ENCODE assay signal across 11 cellular contexts in the genomic region with DNA sequence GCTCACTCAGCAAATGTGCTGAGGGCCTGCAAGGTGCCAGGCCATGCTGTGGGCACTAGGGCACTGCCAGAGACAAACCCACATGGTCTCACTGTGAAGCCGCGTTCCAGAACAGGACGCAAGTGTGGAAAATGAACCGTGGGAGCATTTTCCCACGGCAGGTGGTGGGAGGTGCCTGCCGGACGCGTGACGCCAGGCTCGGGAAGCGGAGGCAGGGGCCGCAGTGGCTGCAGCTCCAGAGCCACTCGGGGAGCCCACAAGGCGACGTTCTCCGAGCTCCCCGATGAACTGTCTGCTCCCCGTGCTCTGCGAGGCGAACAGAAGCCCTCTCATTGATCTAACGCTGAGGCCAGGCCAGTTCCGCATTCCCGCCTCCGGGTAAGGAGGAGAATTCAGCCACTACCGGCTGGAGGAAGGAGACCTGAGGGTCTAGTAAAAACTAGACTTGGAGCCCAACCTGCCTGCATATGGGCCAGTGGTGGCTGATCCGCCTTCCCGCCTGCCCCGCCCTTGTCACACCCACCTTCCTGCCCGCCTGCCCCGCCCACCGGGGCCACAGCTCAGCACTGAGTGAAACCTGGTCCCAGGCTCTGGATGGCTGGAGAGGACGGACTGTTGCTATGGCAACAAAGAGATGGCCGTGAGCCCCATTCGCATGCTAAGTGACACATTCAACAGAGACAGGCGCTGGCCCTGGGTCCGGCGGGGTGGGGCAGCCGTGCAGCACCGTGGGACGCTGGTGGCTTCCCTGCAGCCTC. TPM values are rescaled to one million over a fixed set of nuclear protein-coding genes. Genes with fewer than 3 reads are reported as not detected.
DNase-seq lines count a peak whose midpoint lies in the region; FAIRE-seq and TF ChIP-seq lines count a peak whose summit lies in the region.
"Had no signal": no experiment of that assay in that cellular context is flagged by ENCODE, and none has a peak within 500 bp of the region (broad histone marks: within the 10 kb centered on the region; RNA-seq: fewer than 3 reads in every experiment).

No MANE protein-coding gene starts in this region.

- FAIRE-seq in GM12891 (lab: Jason Lieb, UNC), result no peak

- no peak for TF ChIP-seq CTCF in GM10248 (IDR thresholded peaks at IDR 0.05; ENCODE audit: control extremely low read depth, extremely low read depth, low read depth, missing control alignments)

- peaks cover 14% of the 10 kb centered on the region for H3K27me3 Mint-ChIP-seq in activated naive CD8-positive, alpha-beta T cell treated with anti-CD3 and anti-CD28 coated beads for 36 hours
- H3K27me3 Mint-ChIP-seq: brain had no signal

- no peak overlapping the region for H3K4me3 ChIP-seq in neuronal stem cell (ENCODE audit: low read length in 2 of 2)

- peaks cover 3% of the 10 kb centered on the region for H3K4me1 Mint-ChIP-seq in activated naive CD8-positive, alpha-beta T cell treated with anti-CD3 and anti-CD28 coated beads for 36 hours

- POLR2A ChIA-PET in GM10248 (lab: Yijun Ruan, JAX), result no interaction called here

- no peaks in the 10 kb centered on the region for H3K36me3 Mint-ChIP-seq in activated naive CD8-positive, alpha-beta T cell treated with anti-CD3 and anti-CD28 coated beads for 36 hours

- no peak overlapping the region for H3K27ac ChIP-seq in neuronal stem cell (replicated peaks; ENCODE audit: low read length)

- peak overlapping the region; percentile 97 for H2BK15ac ChIP-seq in neuronal stem cell (ENCODE audit: low read length)

- DNase-seq in GM12891 (ENCODE audit: insufficient read length, low spot score), result peak; percentile 65
- DNase-seq in NAMALWA (ENCODE audit: low spot score), result peak; percentile 26
- DNase-seq in activated naive CD8-positive, alpha-beta T cell treated with anti-CD3 and anti-CD28 coated beads for 36 hours, result peak; percentile 46
- peak; percentile 89 for DNase-seq in neuronal stem cell (ENCODE audit: low spot score)
- no peak for DNase-seq in GM10248 (ENCODE audit: extremely low spot score)
- no peak for DNase-seq in AG08396 (ENCODE audit: low spot score)
- no peak for DNase-seq in NCI-H1105 treated with DMSO at 0.1 percent for 48 hours (lab: John Stamatoyannopoulos, UW)
- DNase-seq: HCEC 1CT, T1000 had no signal

- H3K9me3 Mint-ChIP-seq in activated naive CD8-positive, alpha-beta T cell treated with anti-CD3 and anti-CD28 coated beads for 36 hours, result no peaks in the 10 kb centered on the region

- H3K14ac ChIP-seq in neuronal stem cell (ENCODE audit: low read length), result peak overlapping the region; percentile 4

- H3K4me2 ChIP-seq in neuronal stem cell (ENCODE audit: insufficient read depth, low read length, poor library complexity, severe bottlenecking), result peak overlapping the region; percentile 55

- H3K4me1 ChIP-seq in neuronal stem cell (ENCODE audit: control insufficient read depth in 2 of 2, insufficient read depth in 1 of 2, low read depth in 1 of 2, low read length in 2 of 2), result peaks cover 15 to 19% of the 10 kb centered on the region in 2 donors

- WGBS in neuronal stem cell (ENCODE audit: extremely low coverage in 2 of 2, insufficient read length in 2 of 2, insufficient replicate concordance in 1 of 2), 2 donors, result no CpG with 5 or more reads among the region's 40 CpGs

- H2BK5ac ChIP-seq in neuronal stem cell (ENCODE audit: low read length), result peak overlapping the region; percentile 57

- H3K4ac ChIP-seq in neuronal stem cell (ENCODE audit: low read length), result no peak overlapping the region

- peak overlapping the region; percentile 96 for H2BK120ac ChIP-seq in neuronal stem cell (ENCODE audit: low read depth, low read length)

- peak overlapping the region; percentile 98 for H3K18ac ChIP-seq in neuronal stem cell (ENCODE audit: low read length)

- H3K23ac ChIP-seq in neuronal stem cell (ENCODE audit: low read depth, low read length, poor library complexity), result peak overlapping the region; percentile 80

- peak overlapping the region; percentile 61 for H2AFZ ChIP-seq in neuronal stem cell (ENCODE audit: low read length)

- TF ChIP-seq POLR2A in GM12891 (IDR thresholded peaks at IDR 0.05; ENCODE audit: low read depth, low read length), result no peak

- H2BK12ac ChIP-seq in neuronal stem cell (ENCODE audit: low read length), result peak overlapping the region; percentile 84

- peak overlapping the region; percentile 30 for H4K8ac ChIP-seq in neuronal stem cell (ENCODE audit: low read depth, low read length)

- no peaks in the 10 kb centered on the region for H3K9me3 ChIP-seq in neuronal stem cell (replicated peaks in 1 of 2; ENCODE audit: control insufficient read depth in 2 of 2, insufficient read depth in 1 of 2, low read depth in 1 of 2, low read length in 2 of 2)

- no peak overlapping the region for H4K91ac ChIP-seq in neuronal stem cell (ENCODE audit: low read depth, low read length, poor library complexity)

- H2AK5ac ChIP-seq in neuronal stem cell (ENCODE audit: low read depth, low read length), result peak overlapping the region; percentile 71

- no peak overlapping the region for H3K27ac Mint-ChIP-seq in activated naive CD8-positive, alpha-beta T cell treated with anti-CD3 and anti-CD28 coated beads for 36 hours

- peaks cover 0 to 45% (median 0%) of the 10 kb centered on the region in 3 experiments for H3K27me3 ChIP-seq in neuronal stem cell (ENCODE audit: control insufficient read depth in 3 of 3, insufficient read depth in 3 of 3, low read depth in 1 of 3, low read length in 3 of 3)

- CTCF ChIA-PET in GM10248 (lab: Yijun Ruan, JAX), result no interaction called here

- H3K4me3 Mint-ChIP-seq in activated naive CD8-positive, alpha-beta T cell treated with anti-CD3 and anti-CD28 coated beads for 36 hours, result no peak overlapping the region

- H3K79me1 ChIP-seq in neuronal stem cell (ENCODE audit: low read depth, low read length), result peaks cover 5% of the 10 kb centered on the region

- H3K36me3 ChIP-seq in neuronal stem cell (replicated peaks in 1 of 2; ENCODE audit: control insufficient read depth in 2 of 2, insufficient read depth in 2 of 2, low read length in 2 of 2), result no peaks in the 10 kb centered on the region

- H3K9ac ChIP-seq in neuronal stem cell (ENCODE audit: low read depth, low read length, poor library complexity), result peak overlapping the region; percentile 60

TF ChIP-seq in GM12891, 5 proteins besides CTCF, POLR2A, EP300 and RAD21:
- no peak for TF ChIP-seq POU2F2 (IDR thresholded peaks at IDR 0.05; ENCODE audit: low read depth, low read length)

RNA-seq across cellular contexts. Expression of gene ADGRA1, which starts 13.2 kb away (rescaled TPM):
- polyA plus RNA-seq in GM12891 (2012; ENCODE audit: low read depth, missing spikeins), result not detected
- not detected for total RNA-seq in activated naive CD8-positive, alpha-beta T cell treated with anti-CD3 and anti-CD28 coated beads for 36 hours
- 0.08 TPM for polyA plus RNA-seq in neuronal stem cell (2013, experiment 1 of 2)
- 0.07 TPM for polyA plus RNA-seq in neuronal stem cell (2013, experiment 2 of 2)
- total RNA-seq: MCF 10A had no signal

RNA-seq across cellular contexts. Expression of gene KNDC1, which starts 59.1 kb away (rescaled TPM):
- polyA plus RNA-seq in GM12891 (2012; ENCODE audit: low read depth, missing spikeins), result not detected
- total RNA-seq in activated naive CD8-positive, alpha-beta T cell treated with anti-CD3 and anti-CD28 coated beads for 36 hours, result not detected
- polyA plus RNA-seq in neuronal stem cell (2013, experiment 1 of 2), result 6.4 TPM
- polyA plus RNA-seq in neuronal stem cell (2013, experiment 2 of 2), result 6.1 TPM

Comparison
In these comparisons a context has a peak if more than half of its experiments do, and no peak if none do; other contexts are left out.
1. DNase-seq: peak in GM12891 (single experiment), NAMALWA (single experiment), activated naive CD8-positive, alpha-beta T cell treated with anti-CD3 and anti-CD28 coated beads for 36 hours (single experiment) and neuronal stem cell (single experiment); none in GM10248 (single experiment), AG08396 (single experiment) and NCI-H1105 treated with DMSO at 0.1 percent for 48 hours (single experiment).